Comparison of ENCODE assay signal across 1 cellular context in genomic region chr15:101242999-101243336, GRCh38.
TF ChIP-seq lines count a peak whose summit lies in the region.

No MANE protein-coding gene starts in this region.

TF ChIP-seq in endothelial cell of umbilical vein, 7 proteins besides CTCF, POLR2A, EP300 and RAD21:
- TF ChIP-seq FOS (IDR thresholded peaks at IDR 0.05; ENCODE audit: borderline replicate concordance, insufficient read depth, low read length) (no peak), MAX (IDR thresholded peaks at IDR 0.05; ENCODE audit: insufficient read depth, insufficient read length) (no peak), POLR2AphosphoS5 (IDR thresholded peaks at IDR 0.05; ENCODE audit: insufficient read depth, low read depth, low read length) (no peak), JUN (IDR thresholded peaks at IDR 0.05; ENCODE audit: borderline replicate concordance, insufficient read depth, insufficient read length, low read depth) (peak; percentile 17)
